In genomic region chr11:111601636-111601978, GRCh38 we compare ENCODE assay signal across 1 cellular context.
TF ChIP-seq lines count a peak whose summit lies in the region.

No MANE protein-coding gene starts in this region.

TF ChIP-seq in liver, 16 proteins besides CTCF, POLR2A, EP300 and RAD21 (continued from another document):
- TF ChIP-seq TAF1 (conservative IDR thresholded peaks at IDR 0.05): no peak
- TF ChIP-seq REST (IDR thresholded peaks at IDR 0.05): no peak
- no peak for TF ChIP-seq NR2F2 (IDR thresholded peaks at IDR 0.05)
- TF ChIP-seq RXRA (IDR thresholded peaks at IDR 0.05): no peak
- TF ChIP-seq JUND (IDR thresholded peaks at IDR 0.05): no peak
- TF ChIP-seq YY1 (IDR thresholded peaks at IDR 0.05): no peak
TF ChIP-seq in liver: peak in this region for 0.
